Comparison of ENCODE assay signal across 19 cellular contexts in the genomic region with DNA sequence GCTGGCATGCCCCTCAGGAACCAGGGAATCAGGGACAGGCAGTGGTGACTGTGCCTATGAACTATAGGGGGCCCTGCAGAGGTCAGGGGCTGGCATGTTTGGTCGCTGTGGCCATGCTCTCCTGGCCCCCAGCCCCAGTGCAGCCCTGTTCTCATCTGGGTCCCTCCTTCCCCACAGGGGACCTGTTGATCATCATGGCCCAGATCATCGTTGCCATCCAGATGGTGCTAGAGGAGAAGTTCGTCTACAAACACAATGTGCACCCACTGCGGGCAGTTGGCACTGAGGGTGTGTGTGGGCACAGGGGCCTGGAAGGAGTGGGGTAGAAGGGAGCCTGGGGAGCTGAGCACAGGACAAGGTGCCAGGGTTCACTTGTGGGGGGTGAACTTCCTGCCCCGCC. TPM values are rescaled to one million over a fixed set of nuclear protein-coding genes. Genes with fewer than 3 reads are reported as not detected.
DNase-seq lines count a peak whose midpoint lies in the region; ATAC-seq, FAIRE-seq and TF ChIP-seq lines count a peak whose summit lies in the region.
"Had no signal": no experiment of that assay in that cellular context is flagged by ENCODE, and none has a peak within 500 bp of the region (broad histone marks: within the 10 kb centered on the region; RNA-seq: fewer than 3 reads in every experiment).

No MANE protein-coding gene starts in this region.

- no peak overlapping the region for H2AK5ac ChIP-seq in H1 (ENCODE audit: low read depth, low read length)

- peaks cover 29% of the 10 kb centered on the region for H3K4me1 Mint-ChIP-seq in activated CD4-positive, alpha-beta memory T cell treated with anti-CD3 and anti-CD28 coated beads, Interleukin-2, amount 10 ng/mL, durations not matched to agents 7 days and 5 days
- peaks cover 21% of the 10 kb centered on the region for H3K4me1 Mint-ChIP-seq in activated CD4-positive, alpha-beta memory T cell treated with anti-CD3 and anti-CD28 coated beads for 36 hours (ENCODE audit: low read depth)

- peaks cover 2% of the 10 kb centered on the region; the same call in 1 of the 2 replicates for H3K79me1 ChIP-seq in H1 (ENCODE audit: low read depth, low read length)

- no peaks in the 10 kb centered on the region for H3K23me2 ChIP-seq in H1 (ENCODE audit: low read depth, low read length)

- TF ChIP-seq RAD21 in H1 (IDR thresholded peaks at IDR 0.05 in 1 of 2, conservative IDR thresholded peaks at IDR 0.05 in 1 of 2; ENCODE audit: low read depth in 2 of 2, low read length in 2 of 2), result no peak

- no peak overlapping the region for H3K4me3 Mint-ChIP-seq in activated CD4-positive, alpha-beta memory T cell treated with anti-CD3 and anti-CD28 coated beads, Interleukin-2, amount 10 ng/mL, durations not matched to agents 7 days and 5 days
- no peak overlapping the region for H3K4me3 Mint-ChIP-seq in activated CD4-positive, alpha-beta memory T cell treated with anti-CD3 and anti-CD28 coated beads for 36 hours
- H3K4me3 Mint-ChIP-seq: CD14-positive monocyte had no signal

- 83% methylated on average over 5 of the region's 5 CpGs; no CpG with 5 or more reads in 1 of the 2 experiments for WGBS in H1 (ENCODE audit: extremely low coverage in 1 of 2, insufficient coverage in 1 of 2, insufficient read length in 1 of 2, insufficient replicate concordance in 2 of 2, low coverage in 1 of 2, low lambda C conversion rate in 2 of 2, missing lambda C conversion rate in 1 of 2), 2 experiments

- no peak for TF ChIP-seq CTCF in H1 (IDR thresholded peaks at IDR 0.05; ENCODE audit: control extremely low read depth in 1 of 3, insufficient read depth in 1 of 3, low read depth in 1 of 3, low read length in 3 of 3)
- no peak for TF ChIP-seq CTCF in GM13977 (IDR thresholded peaks at IDR 0.05; ENCODE audit: extremely low read depth, insufficient read depth, missing control alignments)

- no peak overlapping the region for H3K4ac ChIP-seq in H1 (replicated peaks; ENCODE audit: insufficient read length, low read depth, low read length)

- H3K14ac ChIP-seq in H1 (ENCODE audit: insufficient read length), result no peak overlapping the region

- H3K4me3 ChIP-seq in H1 (ENCODE audit: extremely low read depth in 1 of 4, insufficient read depth in 2 of 4, low read depth in 3 of 4, low read length in 4 of 4), result no peak overlapping the region
- no peak overlapping the region for H3K4me3 ChIP-seq in stomach smooth muscle (ENCODE audit: low read length in 2 of 2)
- H3K4me3 ChIP-seq: K562, Peyer's patch had no signal

- H4K5ac ChIP-seq in H1 (ENCODE audit: insufficient read length, low read depth, low read length), result no peak overlapping the region

- H3K4me1 ChIP-seq in H1 (replicated peaks in 1 of 4; ENCODE audit: control insufficient read depth in 3 of 4, insufficient read depth in 4 of 4, low read length in 3 of 4) (no peaks in the 10 kb centered on the region), stomach smooth muscle (ENCODE audit: control insufficient read depth, insufficient read depth, low read length) (peaks cover 19% of the 10 kb centered on the region)

- peaks cover 0 to 4% of the 10 kb centered on the region in 2 experiments for H4K20me1 ChIP-seq in H1 (replicated peaks in 1 of 2; ENCODE audit: control insufficient read depth in 1 of 2, insufficient read depth in 2 of 2, low read length in 2 of 2)

- intact Hi-C loops in activated CD4-positive, alpha-beta memory T cell treated with anti-CD3 and anti-CD28 coated beads for 36 hours (cut with micrococcal nuclease), result no loop called here
- intact Hi-C loops in cardiac septum (cut with DNase I) (no loop called here), left ventricle myocardium superior (cut with micrococcal nuclease) (no loop called here)

- H2BK120ac ChIP-seq in H1 (replicated peaks; ENCODE audit: low read depth, low read length), result no peak overlapping the region

- H4K91ac ChIP-seq in H1 (replicated peaks; ENCODE audit: insufficient read length, low read length), result no peak overlapping the region

- ATAC-seq in left ventricle myocardium superior, result no peak
- ATAC-seq in HG02588 (IDR thresholded peaks at IDR 0.05; ENCODE audit: unreplicated experiment), result no peak
- ATAC-seq: K562, Right ventricle myocardium inferior had no signal

- no peaks in the 10 kb centered on the region for H3K9me3 Mint-ChIP-seq in activated CD4-positive, alpha-beta memory T cell treated with anti-CD3 and anti-CD28 coated beads, Interleukin-2, amount 10 ng/mL, durations not matched to agents 7 days and 5 days
- H3K9me3 Mint-ChIP-seq in activated CD4-positive, alpha-beta memory T cell treated with anti-CD3 and anti-CD28 coated beads for 36 hours, result no peaks in the 10 kb centered on the region

- H2AFZ ChIP-seq in H1 (ENCODE audit: low read length), result no peak overlapping the region

- H4K8ac ChIP-seq in H1 (ENCODE audit: extremely low read depth, insufficient read depth, low read length), result peak overlapping the region; percentile 35; the same call in 1 of the 2 replicates

- H3K27ac Mint-ChIP-seq in activated CD4-positive, alpha-beta memory T cell treated with anti-CD3 and anti-CD28 coated beads, Interleukin-2, amount 10 ng/mL, durations not matched to agents 7 days and 5 days, result peak overlapping the region; percentile 66
- H3K27ac Mint-ChIP-seq in activated CD4-positive, alpha-beta memory T cell treated with anti-CD3 and anti-CD28 coated beads for 36 hours, result no peak overlapping the region

- POLR2A ChIA-PET in activated CD4-positive, alpha-beta memory T cell treated with anti-CD3 and anti-CD28 coated beads, Interleukin-2, amount 10 ng/mL, durations not matched to agents 7 days and 5 days (lab: Charles Lee), result interaction anchor here (1.3 to 2.0 kb wide), 2 partner anchors 9 to 10 kb away, joined by 4 to 11 read pairs; a partner anchor contains a TSS
- POLR2A ChIA-PET in activated CD4-positive, alpha-beta memory T cell treated with anti-CD3 and anti-CD28 coated beads for 36 hours (lab: Charles Lee), result no interaction called here
- POLR2A ChIA-PET in H1 (lab: Charles Lee; ENCODE audit: partially characterized antibody), result no interaction called here

- H2BK20ac ChIP-seq in H1 (ENCODE audit: low read length), result no peak overlapping the region

- no peak for TF ChIP-seq POLR2A in H1 (IDR thresholded peaks at IDR 0.05; ENCODE audit: control extremely low read depth in 1 of 2, low read depth in 2 of 2, low read length in 2 of 2)

- H3K27me3 Mint-ChIP-seq in activated CD4-positive, alpha-beta memory T cell treated with anti-CD3 and anti-CD28 coated beads, Interleukin-2, amount 10 ng/mL, durations not matched to agents 7 days and 5 days, result no peaks in the 10 kb centered on the region
- H3K27me3 Mint-ChIP-seq in activated CD4-positive, alpha-beta memory T cell treated with anti-CD3 and anti-CD28 coated beads for 36 hours, result no peaks in the 10 kb centered on the region

- H3K36me3 ChIP-seq in H1 (ENCODE audit: control insufficient read depth in 2 of 4, insufficient read depth in 4 of 4, low read length in 3 of 4) (peaks cover 5 to 7% (median 6%) of the 10 kb centered on the region in 4 experiments; a peak in 4 of 8 replicates), stomach smooth muscle (ENCODE audit: control insufficient read depth in 2 of 2, insufficient read depth in 2 of 2, low read length in 2 of 2) (peaks cover 48 to 49% of the 10 kb centered on the region in 2 donors)

- no peak overlapping the region for H3K23ac ChIP-seq in H1 (ENCODE audit: insufficient read length)

- TF ChIP-seq EP300 in H1 (IDR thresholded peaks at IDR 0.05; ENCODE audit: borderline replicate concordance in 1 of 2, low read depth in 2 of 2, low read length in 2 of 2), result no peak

- H3K9me3 ChIP-seq in H1 (ENCODE audit: insufficient read depth in 2 of 2, low read depth in 1 of 2, low read length in 1 of 2) (no peaks in the 10 kb centered on the region), stomach smooth muscle (ENCODE audit: control insufficient read depth in 2 of 2, low read length in 2 of 2) (no peaks in the 10 kb centered on the region)
- H3K9me3 ChIP-seq: Peyer's patch had no signal

- H3K4me2 ChIP-seq in H1 (ENCODE audit: insufficient read depth in 1 of 2, low read depth in 2 of 2, low read length in 2 of 2), result no peak overlapping the region

- no peak overlapping the region for H2BK15ac ChIP-seq in H1 (ENCODE audit: low read length)

- peaks cover 54% of the 10 kb centered on the region for H3K36me3 Mint-ChIP-seq in activated CD4-positive, alpha-beta memory T cell treated with anti-CD3 and anti-CD28 coated beads, Interleukin-2, amount 10 ng/mL, durations not matched to agents 7 days and 5 days (ENCODE audit: low read depth)
- peaks cover 15% of the 10 kb centered on the region for H3K36me3 Mint-ChIP-seq in activated CD4-positive, alpha-beta memory T cell treated with anti-CD3 and anti-CD28 coated beads for 36 hours

- no peak for DNase-seq in activated CD4-positive, alpha-beta memory T cell treated with anti-CD3 and anti-CD28 coated beads, Interleukin-2, amount 10 ng/mL, durations not matched to agents 7 days and 5 days
- DNase-seq in activated CD4-positive, alpha-beta memory T cell treated with anti-CD3 and anti-CD28 coated beads for 36 hours, result no peak
- DNase-seq in cardiac septum (ENCODE audit: low spot score) (peak; percentile 64), left ventricle myocardium superior (no peak), H1 (ENCODE audit: low read depth in 1 of 2, low spot score in 2 of 2) (no peak), GM13977 (ENCODE audit: low spot score) (no peak)
- DNase-seq: 8988T; DMS 273 treated with DMSO at 0.1 percent for 48 hours; DND-41; H7; NCI-H1105; NCI-H2081 treated with DMSO at 0.1 percent for 48 hours; NK-92 treated with Interleukin-12 subunit alpha and Interleukin-12 subunit beta, amount 100 ng/mL, for 24 hours; Peyer's patch had no signal

- in situ Hi-C loops in GM13977 (cut with MboI; ENCODE audit: low pct_unique_long_range_greater_than_20kb, low sequenced_read_pairs, unreplicated experiment), result no loop called here

- H2BK12ac ChIP-seq in H1 (ENCODE audit: low read depth, low read length), result no peak overlapping the region

- no peak overlapping the region; the same call in 1 of the 2 replicates for H2BK5ac ChIP-seq in H1 (ENCODE audit: low read depth, low read length)

- no peak overlapping the region for H3K18ac ChIP-seq in H1 (ENCODE audit: extremely low read depth, low read length)

- no peak overlapping the region for H3K56ac ChIP-seq in H1 (replicated peaks; ENCODE audit: insufficient read length, low read depth, low read length)

- H3K27ac ChIP-seq in H1 (ENCODE audit: low read depth, low read length) (no peak overlapping the region), stomach smooth muscle (ENCODE audit: low read length) (peak overlapping the region; percentile 11)
- H3K27ac ChIP-seq: Peyer's patch had no signal

- H3K9ac ChIP-seq in H1 (replicated peaks in 1 of 4; ENCODE audit: extremely low read depth in 1 of 4, low read depth in 3 of 4, low read length in 3 of 4), result no peak overlapping the region
- H3K9ac ChIP-seq in stomach smooth muscle (ENCODE audit: low read length in 2 of 2), result no peak overlapping the region

- no peak for FAIRE-seq in H1 (lab: Jason Lieb, UNC)
- FAIRE-seq: K562 had no signal

- CTCF ChIA-PET in activated CD4-positive, alpha-beta memory T cell treated with anti-CD3 and anti-CD28 coated beads, Interleukin-2, amount 10 ng/mL, durations not matched to agents 7 days and 5 days (lab: Charles Lee), result no interaction called here
- CTCF ChIA-PET in activated CD4-positive, alpha-beta memory T cell treated with anti-CD3 and anti-CD28 coated beads for 36 hours (lab: Charles Lee), result no interaction called here
- CTCF ChIA-PET in H1 (lab: Charles Lee; ENCODE audit: partially characterized antibody), result interaction anchor here (0.7 to 1.1 kb wide), 2 partner anchors 10 to 70 kb away, joined by 3 read pairs; no protein-coding TSS in a partner anchor

- H3K27me3 ChIP-seq in H1 (replicated peaks in 1 of 4; ENCODE audit: control insufficient read depth in 3 of 4, extremely low read depth in 1 of 4, insufficient read depth in 3 of 4, low read length in 3 of 4) (no peaks in the 10 kb centered on the region), stomach smooth muscle (ENCODE audit: control insufficient read depth in 1 of 2, insufficient read depth in 2 of 2, low read length in 2 of 2) (no peaks in the 10 kb centered on the region)
- H3K27me3 ChIP-seq: Peyer's patch had no signal

- H3K79me2 ChIP-seq in H1 (ENCODE audit: control insufficient read depth in 1 of 2, insufficient read depth in 2 of 2, low read length in 2 of 2), result no peaks in the 10 kb centered on the region

RNA-seq across cellular contexts. Expression of a gene that starts 9.7 kb away (rescaled TPM):
- 10 to 100 TPM; 39.5 to 43.1 TPM for total RNA-seq in activated CD4-positive, alpha-beta memory T cell treated with anti-CD3 and anti-CD28 coated beads, Interleukin-2, amount 10 ng/mL, durations not matched to agents 7 days and 5 days
- 10 to 100 TPM; 36.7 to 37.8 TPM for total RNA-seq in activated CD4-positive, alpha-beta memory T cell treated with anti-CD3 and anti-CD28 coated beads for 36 hours
- total RNA-seq in cardiac septum (not detected), left ventricle myocardium superior (not detected)
- 28.5 and 30.9 TPM in 2 replicates for total RNA-seq in H1 (2021; fragmentation: NEBNext Ultra II Directional; extraction: Animal tissue kit (Norgen Biotek cat#: 25700))
- polyA plus RNA-seq in H1 (2011; rRNA removed), result 17.6 and 19.4 TPM in 2 replicates
- 19.1 TPM for polyA plus RNA-seq in H1 (2011; cell fraction: cytosol; rRNA removed)
- polyA plus RNA-seq in H1 (2011; cell fraction: nucleus; rRNA removed), result 15.4 TPM
- 15.1 to 18.3 TPM (median 17.2 TPM) in 4 replicates for polyA plus RNA-seq in H1 (2012, experiment 1 of 2)
- polyA plus RNA-seq in H1 (2012, experiment 2 of 2), result 19.3 TPM
- polyA plus RNA-seq in H1 (2013, experiment 1 of 2), result 16.2 TPM
- polyA plus RNA-seq in H1 (2013, experiment 2 of 2), result 17.2 TPM
- 14.0 and 19.9 TPM in 2 replicates for polyA minus RNA-seq in H1 (2011; rRNA and poly(A)+ RNA removed)
- polyA minus RNA-seq in H1 (2011; cell fraction: cytosol; rRNA and poly(A)+ RNA removed), result 16.4 TPM
- 10.6 TPM for polyA minus RNA-seq in H1 (2011; cell fraction: nucleus; rRNA and poly(A)+ RNA removed)
- polyA plus RNA-seq: CD14-positive monocyte had no signal

RNA-seq across cellular contexts. Expression of a gene that starts 12.1 kb away (rescaled TPM):
- total RNA-seq in activated CD4-positive, alpha-beta memory T cell treated with anti-CD3 and anti-CD28 coated beads, Interleukin-2, amount 10 ng/mL, durations not matched to agents 7 days and 5 days, result 10 to 100 TPM; 27.0 to 27.6 TPM
- 1 to 10 TPM; 6.6 to 6.8 TPM for total RNA-seq in activated CD4-positive, alpha-beta memory T cell treated with anti-CD3 and anti-CD28 coated beads for 36 hours
- 18.6 TPM for total RNA-seq in cardiac septum
- total RNA-seq in left ventricle myocardium superior, result 19.9 TPM
- total RNA-seq in H1 (2021; fragmentation: NEBNext Ultra II Directional; extraction: Animal tissue kit (Norgen Biotek cat#: 25700)), result 11.2 and 11.6 TPM in 2 replicates
- 12.9 and 13.5 TPM in 2 replicates for polyA plus RNA-seq in H1 (2011; rRNA removed)
- 7.3 TPM for polyA plus RNA-seq in H1 (2011; cell fraction: cytosol; rRNA removed)
- polyA plus RNA-seq in H1 (2011; cell fraction: nucleus; rRNA removed), result 6.5 TPM
- 7.5 to 10.5 TPM (median 8.8 TPM) in 4 replicates for polyA plus RNA-seq in H1 (2012, experiment 1 of 2)
- 8.0 TPM for polyA plus RNA-seq in H1 (2012, experiment 2 of 2)
- polyA plus RNA-seq in H1 (2013, experiment 1 of 2), result 14.9 TPM
- 17.3 TPM for polyA plus RNA-seq in H1 (2013, experiment 2 of 2)
- 19.7 and 19.8 TPM in 2 replicates for polyA minus RNA-seq in H1 (2011; rRNA and poly(A)+ RNA removed)
- 12.4 TPM for polyA minus RNA-seq in H1 (2011; cell fraction: cytosol; rRNA and poly(A)+ RNA removed)
- polyA minus RNA-seq in H1 (2011; cell fraction: nucleus; rRNA and poly(A)+ RNA removed), result 9.9 TPM

Comparison
In these comparisons a context has a peak if more than half of its experiments do, and no peak if none do; other contexts are left out.
1. RNA of a gene that starts 9.7 kb away (total RNA-seq): 39.5 to 43.1 TPM in activated CD4-positive, alpha-beta memory T cell treated with anti-CD3 and anti-CD28 coated beads, Interleukin-2, amount 10 ng/mL, durations not matched to agents 7 days and 5 days, 36.7 to 37.8 TPM in activated CD4-positive, alpha-beta memory T cell treated with anti-CD3 and anti-CD28 coated beads for 36 hours and 28.5 to 30.9 TPM in H1; not detected in left ventricle myocardium superior (single experiment) and not detected in cardiac septum (single experiment); every median in the first group is over 10 times any median in the second.